Comparison of ENCODE assay signal across 24 cellular contexts in genomic region chrX:97405031-97405685, GRCh38.
DNase-seq lines count a peak whose midpoint lies in the region; ATAC-seq, FAIRE-seq and TF ChIP-seq lines count a peak whose summit lies in the region.
"Had no signal": no experiment of that assay in that cellular context is flagged by ENCODE, and none has a peak within 500 bp of the region (broad histone marks: within the 10 kb centered on the region; RNA-seq: fewer than 3 reads in every experiment).

No MANE protein-coding gene starts in this region.

- no peak for ATAC-seq in right lobe of liver
- ATAC-seq: GM12878, HepG2, Right ventricle myocardium inferior had no signal

- peak; percentile 84 for FAIRE-seq in GM19239 (lab: Jason Lieb, UNC)
- FAIRE-seq in islet of Langerhans (lab: Jason Lieb, UNC) = peak; percentile 43
- FAIRE-seq: GM12878, HepG2 had no signal

- DNase-seq in GM19239 (ENCODE audit: insufficient read length, low spot score) = no peak
- DNase-seq in amniotic epithelial cell (ENCODE audit: low read depth) = peak; percentile 90
- peak; percentile 26 for DNase-seq in epithelial cell of esophagus (ENCODE audit: low read depth)
- DNase-seq in SW 1271 (lab: John Stamatoyannopoulos, UW) = no peak
- DNase-seq in OCI-M1 (lab: John Stamatoyannopoulos, UW) = no peak
- no peak for DNase-seq in right lobe of liver
- DNase-seq: 8988T; CD4-positive, alpha-beta memory T cell; DND-41; GM23248; KBM-7; NCI-H1105; NCI-H146; NCI-H2029; NCI-H2171; NCI-H524 treated with DMSO at 0.1 percent for 48 hours had no signal

- no peak for TF ChIP-seq POLR2A in right lobe of liver (IDR thresholded peaks at IDR 0.05)

- 56% methylated on average over 4 of the region's 4 CpGs for WGBS in right lobe of liver (ENCODE audit: insufficient coverage, low coverage, low lambda C conversion rate, missing lambda C conversion rate)

- H3K36me3 ChIP-seq in right lobe of liver = no peaks in the 10 kb centered on the region
- H3K36me3 ChIP-seq: HAP-1 had no signal

- H3K4me1 ChIP-seq in right lobe of liver = no peaks in the 10 kb centered on the region
- H3K4me1 ChIP-seq: HAP-1 had no signal

- no peaks in the 10 kb centered on the region for H3K9me3 ChIP-seq in right lobe of liver
- H3K9me3 ChIP-seq: HAP-1 had no signal

- no peak for TF ChIP-seq CTCF in epithelial cell of esophagus (IDR thresholded peaks at IDR 0.05; ENCODE audit: insufficient read depth, low read depth, low read length, missing control alignments)
- no peak for TF ChIP-seq CTCF in right lobe of liver (IDR thresholded peaks at IDR 0.05)

- H3K27me3 ChIP-seq in right lobe of liver = no peaks in the 10 kb centered on the region

- intact Hi-C loops in right lobe of liver (cut with DNase I) = no loop called here

- no peak overlapping the region for H3K27ac ChIP-seq in right lobe of liver
- H3K27ac ChIP-seq: BLaER1 treated with 17β-estradiol and CSF1 and Interleukin-3, amounts not matched to agents 10 nM and 100 nM; GM23248; HL-60; SK-N-MC had no signal

- H3K4me3 ChIP-seq in epithelial cell of esophagus (ENCODE audit: low read length) (no peak overlapping the region), right lobe of liver (no peak overlapping the region)
- H3K4me3 ChIP-seq: BLaER1 treated with 17β-estradiol and CSF1 and Interleukin-3, amounts not matched to agents 10 nM and 100 nM; GM12878; GM23248; HAP-1; SK-N-MC had no signal

Comparison
In these comparisons a context has a peak if more than half of its experiments do, and no peak if none do; other contexts are left out.
1. DNase-seq: peak in amniotic epithelial cell (single experiment) and epithelial cell of esophagus (single experiment); none in GM19239 (single experiment), SW 1271 (0 of 2), OCI-M1 (single experiment) and right lobe of liver (0 of 3).